In genomic region chr16:66478733-66479511, GRCh38 we compare ENCODE assay signal across 8 cellular contexts. TPM values are rescaled to one million over a fixed set of nuclear protein-coding genes. Genes with fewer than 3 reads are reported as not detected.
DNase-seq lines count a peak whose midpoint lies in the region; ATAC-seq and TF ChIP-seq lines count a peak whose summit lies in the region.

No MANE protein-coding gene starts in this region.

- H3K9me3 ChIP-seq in MM.1S (replicated peaks; ENCODE audit: insufficient read depth, low read length): no peaks in the 10 kb centered on the region

- no peaks in the 10 kb centered on the region for H3K27me3 ChIP-seq in MM.1S (replicated peaks; ENCODE audit: insufficient read depth, low read length)

- peak overlapping the region; percentile 64 for H3K4me2 ChIP-seq in MM.1S (ENCODE audit: low read depth, low read length)

- H3K27ac ChIP-seq in MM.1S (ENCODE audit: low read length) (peak overlapping the region; percentile 49; the same call in 1 of the 2 replicates), caudate nucleus (ENCODE audit: low read depth, low read length) (no peak overlapping the region)

- H3K9me2 ChIP-seq in MM.1S (replicated peaks; ENCODE audit: insufficient read depth, low read length): no peaks in the 10 kb centered on the region

- intact Hi-C loops in left colon (cut with DNase I, micrococcal nuclease): no loop called here

- H3K4me3 ChIP-seq in MM.1S (ENCODE audit: low read length): 0 out of 2 replicates have a peak overlapping the region, but pooled peaks have one; percentile 12

- no peaks in the 10 kb centered on the region for H3K79me2 ChIP-seq in MM.1S (ENCODE audit: low read length)

- peaks cover 22% of the 10 kb centered on the region for H3F3A ChIP-seq in MM.1S (ENCODE audit: insufficient read depth, low read length)

- ATAC-seq in GM21737 (IDR thresholded peaks at IDR 0.05; ENCODE audit: unreplicated experiment): peak; percentile 66
- peak; percentile 87 for ATAC-seq in left colon
- no peak for ATAC-seq in GM19328 (IDR thresholded peaks at IDR 0.05; ENCODE audit: unreplicated experiment)

- no peaks in the 10 kb centered on the region for H3K36me3 ChIP-seq in MM.1S (replicated peaks; ENCODE audit: insufficient read depth, low read length)

- peak; percentile 91 for TF ChIP-seq CTCF in MM.1S (IDR thresholded peaks at IDR 0.05; ENCODE audit: low read length)

- peak overlapping the region; percentile 96 for H2AFZ ChIP-seq in MM.1S (ENCODE audit: low read length)

- no peaks in the 10 kb centered on the region for H4K20me1 ChIP-seq in MM.1S (ENCODE audit: insufficient read depth, low read length)

- DNase-seq in DMS53 (lab: John Stamatoyannopoulos, UW): peak; percentile 88
- DNase-seq in MM.1S: peak; percentile 85
- DNase-seq in activated CD4-positive, CD25-positive, alpha-beta regulatory T cell (lab: John Stamatoyannopoulos, UW): peak; percentile 61 to 78 (median 66)
- peak in 40 of 61 donors; percentile 7 to 60 (median 30) for DNase-seq in caudate nucleus (lab: John Stamatoyannopoulos, UW)
- DNase-seq in left colon: peak; percentile 59 to 89
- DNase-seq in stimulated activated CD4-positive, alpha-beta T cell treated with anti-CD3 and anti-CD28 coated beads, TNF-alpha, amount 100 ng/mL, for 24 hours (ENCODE audit: low read depth in 3 of 3): peak; percentile 71 to 82 (median 72)

- peaks cover 53% of the 10 kb centered on the region for H3K4me1 ChIP-seq in MM.1S (ENCODE audit: low read length)

- H3K9ac ChIP-seq in MM.1S (ENCODE audit: low read length): peak overlapping the region; percentile 68

RNA-seq across cellular contexts. Expression of gene BEAN1, which starts 51.8 kb away (rescaled TPM):
- total RNA-seq in left colon: not detected

Comparison
In these comparisons a context has a peak if more than half of its experiments do, and no peak if none do; other contexts are left out.
1. DNase-seq: peak in every context shown above with its lines; median percentile 88 in DMS53; 85 in MM.1S; 74 in left colon; 72 in stimulated activated CD4-positive, alpha-beta T cell treated with anti-CD3 and anti-CD28 coated beads, TNF-alpha, amount 100 ng/mL, for 24 hours; 66 in activated CD4-positive, CD25-positive, alpha-beta regulatory T cell; 30 in caudate nucleus.